In genomic region chr3:196080997-196081833, GRCh38 we compare ENCODE assay signal across 8 cellular contexts. TPM values are rescaled to one million over a fixed set of nuclear protein-coding genes. Genes with fewer than 3 reads are reported as not detected.
DNase-seq lines count a peak whose midpoint lies in the region; ATAC-seq lines count a peak whose summit lies in the region.

No MANE protein-coding gene starts in this region.

- H3K9me3 Mint-ChIP-seq in activated CD8-positive, alpha-beta T cell treated with anti-CD3 and anti-CD28 coated beads, Interleukin-2, amount 10 ng/mL, durations not matched to agents 7 days and 5 days (ENCODE audit: insufficient read depth) = no peaks in the 10 kb centered on the region
- H3K9me3 Mint-ChIP-seq in memory B cell = no peaks in the 10 kb centered on the region

- POLR2A ChIA-PET in activated CD8-positive, alpha-beta T cell treated with anti-CD3 and anti-CD28 coated beads, Interleukin-2, amount 10 ng/mL, durations not matched to agents 7 days and 5 days (lab: Charles Lee) = interaction anchor here (0.7 to 2.4 kb wide), 6 partner anchors 11 to 113 kb away, joined by 3 to 27 read pairs (median 4); no protein-coding TSS in a partner anchor

- H3K4me3 Mint-ChIP-seq in activated CD8-positive, alpha-beta T cell treated with anti-CD3 and anti-CD28 coated beads, Interleukin-2, amount 10 ng/mL, durations not matched to agents 7 days and 5 days = peak overlapping the region; percentile 94
- H3K4me3 Mint-ChIP-seq in memory B cell = peak overlapping the region; percentile 96

- no peaks in the 10 kb centered on the region for H3K27me3 Mint-ChIP-seq in activated CD8-positive, alpha-beta T cell treated with anti-CD3 and anti-CD28 coated beads, Interleukin-2, amount 10 ng/mL, durations not matched to agents 7 days and 5 days (ENCODE audit: low read depth)
- H3K27me3 Mint-ChIP-seq in memory B cell = no peaks in the 10 kb centered on the region

- H3K36me3 Mint-ChIP-seq in activated CD8-positive, alpha-beta T cell treated with anti-CD3 and anti-CD28 coated beads, Interleukin-2, amount 10 ng/mL, durations not matched to agents 7 days and 5 days (ENCODE audit: low read depth) = peaks cover 36% of the 10 kb centered on the region
- peaks cover 6% of the 10 kb centered on the region for H3K36me3 Mint-ChIP-seq in memory B cell

- ATAC-seq in GM18861 (IDR thresholded peaks at IDR 0.05; ENCODE audit: unreplicated experiment) = peak; percentile 28
- ATAC-seq in HG03097 (IDR thresholded peaks at IDR 0.05; ENCODE audit: low FRiP score, unreplicated experiment) = peak; percentile 42
- ATAC-seq in activated CD8-positive, alpha-beta T cell treated with anti-CD3 and anti-CD28 coated beads, Interleukin-2, amount 10 ng/mL, durations not matched to agents 7 days and 5 days = peak; percentile 52
- ATAC-seq in memory B cell (ENCODE audit: low read depth) = peak; percentile 34

- CTCF ChIA-PET in activated CD8-positive, alpha-beta T cell treated with anti-CD3 and anti-CD28 coated beads, Interleukin-2, amount 10 ng/mL, durations not matched to agents 7 days and 5 days (lab: Charles Lee) = interaction anchor here (0.8 to 3.9 kb wide), 4 partner anchors 8 to 115 kb away, joined by 3 to 24 read pairs (median 11); no protein-coding TSS in a partner anchor

- peak overlapping the region; percentile 98 for H3K27ac Mint-ChIP-seq in activated CD8-positive, alpha-beta T cell treated with anti-CD3 and anti-CD28 coated beads, Interleukin-2, amount 10 ng/mL, durations not matched to agents 7 days and 5 days
- peak overlapping the region; percentile 98 for H3K27ac Mint-ChIP-seq in memory B cell

- peak; percentile 48 for DNase-seq in A172 (ENCODE audit: low spot score)
- DNase-seq in NCI-H510A treated with DMSO at 0.1 percent for 48 hours (lab: John Stamatoyannopoulos, UW) = peak; percentile 25
- DNase-seq in activated CD8-positive, alpha-beta T cell treated with anti-CD3 and anti-CD28 coated beads, Interleukin-2, amount 10 ng/mL, durations not matched to agents 7 days and 5 days = peak; percentile 59
- DNase-seq in effector CD8-positive, alpha-beta T cell (lab: John Stamatoyannopoulos, UW) = peak; percentile 38
- peak in 1 of 2 donors; percentile 44 for DNase-seq in memory B cell (ENCODE audit: low spot score in 2 of 2)
- peak; percentile 19 for DNase-seq in stimulated activated CD8-positive, alpha-beta memory T cell treated with anti-CD3 and anti-CD28 coated beads, Interleukin-12 subunit alpha, Interleukin-12 subunit beta, amount 100 ng/mL, for 24 hours (ENCODE audit: extremely low read depth)

- peaks cover 52% of the 10 kb centered on the region for H3K4me1 Mint-ChIP-seq in activated CD8-positive, alpha-beta T cell treated with anti-CD3 and anti-CD28 coated beads, Interleukin-2, amount 10 ng/mL, durations not matched to agents 7 days and 5 days (ENCODE audit: low read depth)
- peaks cover 35% of the 10 kb centered on the region for H3K4me1 Mint-ChIP-seq in memory B cell

RNA-seq across cellular contexts. Expression of gene TFRC, which starts 0.7 kb away (rescaled TPM):
- 120 and 160 TPM in 2 replicates for total RNA-seq in A172 (2014; rRNA removed; shearing (Covaris generic))
- total RNA-seq in activated CD8-positive, alpha-beta T cell treated with anti-CD3 and anti-CD28 coated beads, Interleukin-2, amount 10 ng/mL, durations not matched to agents 7 days and 5 days = 100 to 1,000 TPM; 282 to 298 TPM
